8 cellular contexts compared by ENCODE assay signal in the genomic region with DNA sequence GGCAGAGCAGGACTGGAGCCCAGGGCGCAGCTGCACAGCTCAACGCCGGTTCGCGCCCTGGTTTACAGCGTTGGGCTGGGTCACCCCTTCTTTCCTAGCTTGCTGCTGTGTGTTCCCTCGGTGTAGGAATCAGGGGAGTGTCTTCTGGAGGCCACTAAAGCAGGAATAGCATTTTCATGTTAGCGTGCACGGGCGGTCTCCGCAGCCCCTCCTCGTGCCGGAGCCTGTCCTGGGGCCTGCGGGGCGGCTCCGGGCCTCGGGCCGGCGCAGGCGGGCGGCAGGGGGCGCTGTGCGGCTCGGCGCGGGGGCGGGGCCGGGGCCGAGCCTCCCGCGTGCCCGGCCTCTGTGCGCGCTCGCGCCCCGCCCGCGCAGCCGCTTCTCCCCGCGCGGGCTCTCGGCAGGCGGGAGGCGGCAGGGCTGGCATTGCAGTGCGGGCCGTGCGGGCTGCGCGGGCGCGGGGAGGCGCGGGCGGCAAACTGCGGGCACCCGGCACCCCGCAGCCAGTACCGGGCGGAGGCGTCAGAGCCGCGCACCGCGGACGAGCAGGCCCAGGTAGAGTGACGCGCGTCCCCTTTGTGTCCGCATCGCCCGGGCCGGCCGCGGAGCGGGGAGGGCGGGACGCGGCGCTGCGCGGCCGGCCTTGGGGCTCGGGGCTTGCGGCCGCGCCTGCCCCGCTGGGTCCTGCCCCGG. TPM values are rescaled to one million over a fixed set of nuclear protein-coding genes. Genes with fewer than 3 reads are reported as not detected.
DNase-seq lines count a peak whose midpoint lies in the region; ATAC-seq, FAIRE-seq and TF ChIP-seq lines count a peak whose summit lies in the region.

A gene with protein sequence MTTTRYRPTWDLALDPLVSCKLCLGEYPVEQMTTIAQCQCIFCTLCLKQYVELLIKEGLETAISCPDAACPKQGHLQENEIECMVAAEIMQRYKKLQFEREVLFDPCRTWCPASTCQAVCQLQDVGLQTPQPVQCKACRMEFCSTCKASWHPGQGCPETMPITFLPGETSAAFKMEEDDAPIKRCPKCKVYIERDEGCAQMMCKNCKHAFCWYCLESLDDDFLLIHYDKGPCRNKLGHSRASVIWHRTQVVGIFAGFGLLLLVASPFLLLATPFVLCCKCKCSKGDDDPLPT (plus strand): TSS at position 342 of the 690 bp plus-strand sequence. CDS start 79,515 bp downstream, outside the sequence.

- in situ Hi-C loops in ACHN (cut with HindIII; ENCODE audit: low pct_ligation_motif_present, low pct_unique_long_range_greater_than_20kb, low sequenced_read_pairs), result no loop called here

- TF ChIP-seq POLR2A in endothelial cell of umbilical vein (IDR thresholded peaks at IDR 0.05; ENCODE audit: low read depth, low read length), result no peak

- peak; percentile 43 to 51 for TF ChIP-seq CTCF in endothelial cell of umbilical vein (IDR thresholded peaks at IDR 0.05; ENCODE audit: extremely low read depth in 1 of 2, insufficient read depth in 1 of 2, low read depth in 1 of 2, low read length in 2 of 2)
- TF ChIP-seq CTCF in mucosa of descending colon (IDR thresholded peaks at IDR 0.05), result peak; percentile 25

- peak within 1 kb of the TSS; percentile 72 for H3K4me2 ChIP-seq in endothelial cell of umbilical vein (ENCODE audit: insufficient read depth, low read length)

- intact Hi-C loops in endothelial cell of umbilical vein (cut with micrococcal nuclease), result loop anchor here (1.0 to 5.0 kb wide), 6 partner anchors 60 to 1760 kb away; no protein-coding TSS in a partner anchor
- intact Hi-C loops in mucosa of descending colon (cut with DNase I, micrococcal nuclease), result no loop called here

- H3K9ac ChIP-seq in endothelial cell of umbilical vein (replicated peaks; ENCODE audit: extremely low read depth, insufficient read depth, low read length), result peak within 1 kb of the TSS; percentile 57

- no peaks in the 10 kb centered on the region for H3K9me1 ChIP-seq in endothelial cell of umbilical vein (replicated peaks; ENCODE audit: control insufficient read depth, extremely low read depth, insufficient read depth, low read length)

- no peaks in the 10 kb centered on the region for H3K36me3 ChIP-seq in endothelial cell of umbilical vein (ENCODE audit: control insufficient read depth in 2 of 2, extremely low read depth in 1 of 2, insufficient read depth in 2 of 2, low read length in 2 of 2)
- H3K36me3 ChIP-seq in mucosa of descending colon (ENCODE audit: low read depth), result no peaks in the 10 kb centered on the region

- no TSS peak for BruUV-seq in endothelial cell of umbilical vein (replicated peaks; lab: Mats Ljungman, UMichigan)

- CTCF ChIA-PET in endothelial cell of umbilical vein (lab: Charles Lee), result interaction anchor here (0.5 to 4.7 kb wide), 25 partner anchors 9 to 127 kb away, joined by 3 to 40 read pairs (median 6); no protein-coding TSS in a partner anchor

- FAIRE-seq in endothelial cell of umbilical vein (lab: Jason Lieb, UNC), result peak; percentile 48

- no peaks in the 10 kb centered on the region for H3K4me1 ChIP-seq in endothelial cell of umbilical vein (ENCODE audit: control insufficient read depth, extremely low read depth, insufficient read depth, low read length)
- H3K4me1 ChIP-seq in mucosa of descending colon (ENCODE audit: low read depth), result peaks cover 3% of the 10 kb centered on the region

- H3K4me3 ChIP-seq in endothelial cell of umbilical vein (replicated peaks in 1 of 3; ENCODE audit: insufficient read depth in 1 of 3, low read depth in 1 of 3, low read length in 3 of 3) (peak within 1 kb of the TSS; percentile 28 to 58 (median 51)), mucosa of descending colon (peak within 1 kb of the TSS; percentile 54)

- ATAC-seq in GM18858 (IDR thresholded peaks at IDR 0.05; ENCODE audit: unreplicated experiment) (peak; percentile 67), HG03103 (IDR thresholded peaks at IDR 0.05; ENCODE audit: low read depth, unreplicated experiment) (peak; percentile 82), mucosa of descending colon (peak; percentile 93)

- no peaks in the 10 kb centered on the region for H3K79me2 ChIP-seq in endothelial cell of umbilical vein (ENCODE audit: control insufficient read depth, insufficient read depth, low read length)

- DNase-seq in ACHN, result peak; percentile 53
- peak; percentile 22 for DNase-seq in NCI-H510A treated with DMSO at 0.1 percent for 48 hours (lab: John Stamatoyannopoulos, UW)
- DNase-seq in activated CD8-positive, alpha-beta memory T cell treated with anti-CD3 and anti-CD28 coated beads, Interleukin-2, amount 50 U/mL, for 4 hours, result peak; percentile 75
- peak; percentile 40 for DNase-seq in endothelial cell of umbilical vein (ENCODE audit: low read depth, low spot score)
- peak; percentile 68 to 84 (median 70) for DNase-seq in mucosa of descending colon
- DNase-seq in stimulated activated CD8-positive, alpha-beta memory T cell treated with anti-CD3 and anti-CD28 coated beads, Interleukin-7, amount 100 ng/mL, for 1 hour (ENCODE audit: low read depth in 2 of 2), result peak; percentile 51 to 61

- H4K20me1 ChIP-seq in endothelial cell of umbilical vein (replicated peaks; ENCODE audit: control insufficient read depth, extremely low read depth, insufficient read depth, low read length), result no peaks in the 10 kb centered on the region

- H3K9me3 ChIP-seq in endothelial cell of umbilical vein (replicated peaks; ENCODE audit: control insufficient read depth, insufficient read depth, low read length) (no peaks in the 10 kb centered on the region), mucosa of descending colon (no peaks in the 10 kb centered on the region)

- peaks cover 0 to 2% of the 10 kb centered on the region in 2 experiments for H3K27me3 ChIP-seq in endothelial cell of umbilical vein (ENCODE audit: control insufficient read depth in 2 of 2, insufficient read depth in 2 of 2, low read length in 2 of 2)

- POLR2A ChIA-PET in endothelial cell of umbilical vein (lab: Charles Lee), result no interaction called here

- dilution Hi-C loops in endothelial cell of umbilical vein (cut with MboI; ENCODE audit: extremely low pct_ligation_motif_present, low sequenced_read_pairs), result no loop called here

- H2AFZ ChIP-seq in endothelial cell of umbilical vein (ENCODE audit: low read depth, low read length), result peak within 1 kb of the TSS; percentile 89

- no peak within 1 kb of the TSS for H3K27ac ChIP-seq in endothelial cell of umbilical vein (ENCODE audit: insufficient read depth, low read depth, low read length)

TF ChIP-seq in endothelial cell of umbilical vein, 7 proteins besides CTCF, POLR2A, EP300 and RAD21:
- TF ChIP-seq FOS (IDR thresholded peaks at IDR 0.05; ENCODE audit: borderline replicate concordance, insufficient read depth, low read length), result no peak
- TF ChIP-seq, protein P1, sequence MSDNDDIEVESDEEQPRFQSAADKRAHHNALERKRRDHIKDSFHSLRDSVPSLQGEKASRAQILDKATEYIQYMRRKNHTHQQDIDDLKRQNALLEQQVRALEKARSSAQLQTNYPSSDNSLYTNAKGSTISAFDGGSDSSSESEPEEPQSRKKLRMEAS (IDR thresholded peaks at IDR 0.05; ENCODE audit: insufficient read depth, insufficient read length), result no peak

RNA-seq across cellular contexts. Expression of the gene that starts here (rescaled TPM):
- total RNA-seq in endothelial cell of umbilical vein (19.7 and 28.8 TPM in 2 replicates), mucosa of descending colon (10 to 100 TPM; 14.3 to 18.7 (median 18.3) TPM)
- polyA plus RNA-seq in endothelial cell of umbilical vein, result 9.5 and 9.7 TPM in 2 replicates
- polyA plus RNA-seq in endothelial cell of umbilical vein (2011; cell fraction: cytosol; rRNA removed), result 6.9 and 8.0 TPM in 2 replicates
- 8.7 and 10.2 TPM in 2 replicates for polyA plus RNA-seq in endothelial cell of umbilical vein (2011; cell fraction: nucleus; rRNA removed)
- 2.0 and 2.1 TPM in 2 replicates for polyA plus RNA-seq in endothelial cell of umbilical vein (2012)
- polyA minus RNA-seq in endothelial cell of umbilical vein, result 20.8 and 29.0 TPM in 2 replicates
- polyA minus RNA-seq in endothelial cell of umbilical vein (2011; cell fraction: cytosol; rRNA and poly(A)+ RNA removed), result not detected
- polyA minus RNA-seq in endothelial cell of umbilical vein (2011; cell fraction: nucleus; rRNA and poly(A)+ RNA removed), result 17.9 and 30.9 TPM in 2 replicates

Comparison
In these comparisons a context has a peak if more than half of its experiments do, and no peak if none do; other contexts are left out.
1. DNase-seq: peak in every context shown above with its lines; median percentile 75 in activated CD8-positive, alpha-beta memory T cell treated with anti-CD3 and anti-CD28 coated beads, Interleukin-2, amount 50 U/mL, for 4 hours; 70 in mucosa of descending colon; 56 in stimulated activated CD8-positive, alpha-beta memory T cell treated with anti-CD3 and anti-CD28 coated beads, Interleukin-7, amount 100 ng/mL, for 1 hour; 53 in ACHN; 40 in endothelial cell of umbilical vein; 22 in NCI-H510A treated with DMSO at 0.1 percent for 48 hours.